In the genomic region with DNA sequence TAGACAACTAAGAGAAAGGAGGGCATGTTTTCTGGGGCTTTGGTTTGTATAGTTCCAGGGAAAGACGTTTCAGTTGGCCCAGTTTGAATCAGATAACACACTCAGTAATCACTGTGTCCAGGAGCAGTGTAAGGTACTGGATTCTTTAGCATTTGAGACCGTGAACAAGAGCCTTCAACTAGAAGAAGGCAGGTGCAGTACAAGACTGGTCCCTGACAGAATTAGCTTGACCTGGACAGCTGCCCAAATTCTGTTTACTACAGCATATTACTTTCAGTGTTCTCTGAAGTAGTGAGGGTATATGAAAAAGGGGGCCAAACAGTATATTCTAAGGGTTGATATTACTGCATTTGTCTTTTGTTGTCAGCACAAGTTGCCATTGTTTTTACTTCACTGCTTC, we compare ENCODE assay signal across 18 cellular contexts.
DNase-seq lines count a peak whose midpoint lies in the region; ATAC-seq and TF ChIP-seq lines count a peak whose summit lies in the region.
"Had no signal": no experiment of that assay in that cellular context is flagged by ENCODE, and none has a peak within 500 bp of the region (broad histone marks: within the 10 kb centered on the region; RNA-seq: fewer than 3 reads in every experiment).

No MANE protein-coding gene starts in this region.

- peak overlapping the region; percentile 41 to 72 (median 46) for H3K27ac ChIP-seq in gastrocnemius medialis
- H3K27ac ChIP-seq: PC-9, RWPE1 had no signal

- no peaks in the 10 kb centered on the region for H3K9me3 ChIP-seq in gastrocnemius medialis

- in situ Hi-C loops in gastrocnemius medialis (cut with MboI; ENCODE audit: low sequenced_read_pairs in 4 of 4): no loop called here

- intact Hi-C loops in gastrocnemius medialis (cut with DNase I; ENCODE audit: low total_unique reads): no loop called here

- ATAC-seq in gastrocnemius medialis (peak; percentile 74 to 86), GM18519 (IDR thresholded peaks at IDR 0.05; ENCODE audit: low FRiP score, unreplicated experiment) (no peak), GM21381 (IDR thresholded peaks at IDR 0.05; ENCODE audit: unreplicated experiment) (no peak)
- ATAC-seq: HCT116, T-helper 17 cell had no signal

- H3K4me3 ChIP-seq in gastrocnemius medialis: no peak overlapping the region
- H3K4me3 ChIP-seq: PC-9 had no signal

- peak; percentile 12 for DNase-seq in DMS79 (lab: John Stamatoyannopoulos, UW)
- peak; percentile 31 for DNase-seq in NCI-H1092 treated with DMSO at 0.1 percent for 48 hours (lab: John Stamatoyannopoulos, UW)
- peak; percentile 46 to 65 for DNase-seq in SHP77 (lab: John Stamatoyannopoulos, UW)
- DNase-seq in gastrocnemius medialis: peak; percentile 18 to 42
- no peak for DNase-seq in NCI-H345 treated with DMSO at 0.1 percent for 48 hours (lab: John Stamatoyannopoulos, UW; ENCODE audit: unreplicated experiment)
- DNase-seq: ACHN, C1 segment of cervical spinal cord, GDM1, GOT3, NCI-H187, NCI-H510A, NCI-H774, PC-9, T-helper 17 cell had no signal

- no peaks in the 10 kb centered on the region for H3K27me3 ChIP-seq in gastrocnemius medialis

- no peak for TF ChIP-seq POLR2A in gastrocnemius medialis (IDR thresholded peaks at IDR 0.05)

- no peak for TF ChIP-seq CTCF in gastrocnemius medialis (IDR thresholded peaks at IDR 0.05 in 4 of 5, conservative IDR thresholded peaks at IDR 0.05 in 1 of 5)

- H3K4me1 ChIP-seq in gastrocnemius medialis: peaks cover 23 to 32% of the 10 kb centered on the region in 2 donors

- no peaks in the 10 kb centered on the region for H3K36me3 ChIP-seq in gastrocnemius medialis

Comparison
In these comparisons a context has a peak if more than half of its experiments do, and no peak if none do; other contexts are left out.
1. ATAC-seq: peak in gastrocnemius medialis (2 of 2); none in GM18519 (single experiment) and GM21381 (single experiment).